ENCODE assay signal across 16 cellular contexts in the genomic region with DNA sequence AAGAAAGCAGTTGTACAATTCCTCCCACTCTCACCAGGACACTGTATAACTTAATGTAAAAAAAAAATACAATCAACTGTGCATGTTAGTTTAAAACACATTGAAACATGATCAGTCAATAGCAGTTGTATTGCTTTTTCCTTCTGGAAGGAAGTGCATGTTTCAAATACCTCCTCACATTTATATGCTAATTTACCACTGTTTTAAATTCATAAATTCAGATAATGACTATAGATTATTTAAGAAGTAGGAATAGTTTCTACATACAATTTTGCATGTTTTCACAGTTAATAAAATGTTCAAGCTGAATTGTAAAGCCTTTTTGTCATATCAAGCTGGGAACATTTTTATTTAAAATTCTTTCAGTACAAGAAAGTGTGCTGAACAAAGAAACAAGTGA. TPM values are rescaled to one million over a fixed set of nuclear protein-coding genes. Genes with fewer than 3 reads are reported as not detected.
"Had no signal": no experiment of that assay in that cellular context is flagged by ENCODE, and none has a peak within 500 bp of the region (broad histone marks: within the 10 kb centered on the region; RNA-seq: fewer than 3 reads in every experiment).

No MANE protein-coding gene starts in this region.

- ATAC-seq: esophagus mucosa; pancreas; stimulated activated naive CD8-positive, alpha-beta T cell treated with anti-CD3 and anti-CD28 coated beads, Interleukin-15, amount 100 ng/mL, for 72 hours; upper lobe of right lung had no signal

- H3K4me3 ChIP-seq: hepatocyte, pancreas, spleen, testis, upper lobe of right lung had no signal

- H3K9me3 Mint-ChIP-seq: stimulated activated naive CD8-positive, alpha-beta T cell treated with anti-CD3 and anti-CD28 coated beads, Interleukin-15, amount 100 ng/mL, for 72 hours had no signal

- H3K36me3 ChIP-seq: pancreas, sigmoid colon, spleen, upper lobe of right lung had no signal

- H3K27ac Mint-ChIP-seq: stimulated activated naive CD8-positive, alpha-beta T cell treated with anti-CD3 and anti-CD28 coated beads, Interleukin-15, amount 100 ng/mL, for 72 hours had no signal

- H3K4me3 Mint-ChIP-seq: stimulated activated naive CD8-positive, alpha-beta T cell treated with anti-CD3 and anti-CD28 coated beads, Interleukin-15, amount 100 ng/mL, for 72 hours had no signal

- DNase-seq: activated CD4-positive, alpha-beta T cell treated with anti-CD3 and anti-CD28 coated beads for 1 hour; activated CD4-positive, alpha-beta T cell treated with anti-CD3 and anti-CD28 coated beads, Interleukin-2, amount 50 U/mL, for 4 hours; activated naive CD4-positive, alpha-beta T cell treated with anti-CD3 and anti-CD28 coated beads, Interleukin-2, amount 50 U/mL, for 16 hours; activated T-cell treated with anti-CD3 and anti-CD28 coated beads, Interleukin-2, amount 50 U/mL, for 1 hour; mesendoderm; pancreas; sigmoid colon; spleen; stimulated activated CD4-positive, alpha-beta T cell treated with anti-CD3 and anti-CD28 coated beads, Interleukin-1b, Interleukin-23, amount 100 ng/mL, for 48 hours; stimulated activated naive CD8-positive, alpha-beta T cell treated with anti-CD3 and anti-CD28 coated beads, Interleukin-15, amount 100 ng/mL, for 72 hours; T-helper 9 cell; testis; upper lobe of right lung had no signal

- H3K27ac ChIP-seq: hepatocyte, pancreas, sigmoid colon, spleen, testis, upper lobe of right lung had no signal

- H3K27me3 ChIP-seq: testis had no signal

- H3K9me3 ChIP-seq: pancreas, sigmoid colon, spleen, testis, upper lobe of right lung had no signal

RNA-seq across cellular contexts. Expression of gene GRIA4, which starts 3.3 kb away (rescaled TPM):
- total RNA-seq: esophagus mucosa, kidney epithelial cell, spleen, upper lobe of right lung had no signal
- polyA plus RNA-seq: spleen had no signal
